ENCODE assay signal across 25 cellular contexts in genomic region chr11:106386519-106386918, GRCh38.
"Had no signal": no experiment of that assay in that cellular context is flagged by ENCODE, and none has a peak within 500 bp of the region (broad histone marks: within the 10 kb centered on the region; RNA-seq: fewer than 3 reads in every experiment).

No MANE protein-coding gene starts in this region.

- ATAC-seq: heart right ventricle; left colon; left lung; lower lobe of right lung; mucosa of descending colon; naive thymus-derived CD4-positive, alpha-beta T cell; natural killer cell treated with Interleukin-12 subunit alpha and Interleukin-12 subunit beta and Interleukin-15 and Interleukin-18, amount 100 ng/mL, for 72 hours; right lobe of liver; stimulated activated naive B cell treated with anti-CD40 and anti-IgM and Interleukin-4, amounts not matched to agents 10 μg/mL and 1 μg/mL and 100 μg/mL, for 72 hours; stimulated activated naive CD8-positive, alpha-beta T cell treated with anti-CD3 and anti-CD28 coated beads, Interleukin-15, Interleukin-2, amounts not matched to agents 100 U/mL and 50 U/mL, for 24 hours; upper lobe of right lung had no signal

- H3K27me3 ChIP-seq: heart right ventricle, left lung, ovary, right atrium auricular region, right lobe of liver, stomach, testis, thyroid gland, transverse colon, upper lobe of right lung had no signal

- H3K27me3 Mint-ChIP-seq: naive thymus-derived CD4-positive, alpha-beta T cell; natural killer cell treated with Interleukin-12 subunit alpha and Interleukin-12 subunit beta and Interleukin-15 and Interleukin-18, amount 100 ng/mL, for 72 hours; progenitor cell of endocrine pancreas; stimulated activated naive B cell treated with anti-CD40 and anti-IgM and Interleukin-4, amounts not matched to agents 10 μg/mL and 1 μg/mL and 100 μg/mL, for 72 hours had no signal

- H3K9me3 ChIP-seq: lower lobe of right lung, ovary, right atrium auricular region, right lobe of liver, stomach, testis, thyroid gland, transverse colon, upper lobe of right lung had no signal

- H3K27ac Mint-ChIP-seq: naive thymus-derived CD4-positive, alpha-beta T cell; natural killer cell treated with Interleukin-12 subunit alpha and Interleukin-12 subunit beta and Interleukin-15 and Interleukin-18, amount 100 ng/mL, for 72 hours; progenitor cell of endocrine pancreas; stimulated activated naive B cell treated with anti-CD40 and anti-IgM and Interleukin-4, amounts not matched to agents 10 μg/mL and 1 μg/mL and 100 μg/mL, for 72 hours had no signal

- H3K4me3 Mint-ChIP-seq: naive thymus-derived CD4-positive, alpha-beta T cell; natural killer cell treated with Interleukin-12 subunit alpha and Interleukin-12 subunit beta and Interleukin-15 and Interleukin-18, amount 100 ng/mL, for 72 hours; stimulated activated naive B cell treated with anti-CD40 and anti-IgM and Interleukin-4, amounts not matched to agents 10 μg/mL and 1 μg/mL and 100 μg/mL, for 72 hours had no signal

- H3K4me3 ChIP-seq: heart right ventricle, left lung, lower lobe of right lung, mucosa of descending colon, ovary, right atrium auricular region, right lobe of liver, stomach, testis, thyroid gland, transverse colon, upper lobe of right lung had no signal

- H3K4me1 ChIP-seq: heart right ventricle, lower lobe of right lung, right atrium auricular region, right lobe of liver, stomach, testis, thyroid gland, transverse colon, upper lobe of right lung had no signal

- H3K4me1 Mint-ChIP-seq: naive thymus-derived CD4-positive, alpha-beta T cell; stimulated activated naive B cell treated with anti-CD40 and anti-IgM and Interleukin-4, amounts not matched to agents 10 μg/mL and 1 μg/mL and 100 μg/mL, for 72 hours had no signal

- DNase-seq: heart right ventricle; hippocampal formation; kidney; left colon; left lung; lower lobe of right lung; midbrain; mucosa of descending colon; naive thymus-derived CD4-positive, alpha-beta T cell; ovary; right lobe of liver; stimulated activated CD4-positive, alpha-beta T cell treated with anti-CD3 and anti-CD28 coated beads, Interleukin-12 subunit alpha, Interleukin-12 subunit beta, amount 100 ng/mL, for 4 hours; stimulated activated CD4-positive, alpha-beta T cell treated with anti-CD3 and anti-CD28 coated beads, Interleukin-15, amount 100 ng/mL, for 24 hours; stimulated activated CD4-positive, alpha-beta T cell treated with anti-CD3 and anti-CD28 coated beads, Interleukin-2, amount 100 ng/mL, for 24 hours; stimulated activated CD4-positive, alpha-beta T cell treated with anti-CD3 and anti-CD28 coated beads, Interleukin-4, amount 100 ng/mL, for 1 hour; stimulated activated naive B cell treated with anti-CD40 and anti-IgM and Interleukin-4, amounts not matched to agents 10 μg/mL and 1 μg/mL and 100 μg/mL, for 72 hours; stimulated activated naive CD8-positive, alpha-beta T cell treated with anti-CD3 and anti-CD28 coated beads, Interleukin-15, Interleukin-2, amounts not matched to agents 100 U/mL and 50 U/mL, for 24 hours; stomach; testis; thyroid gland; transverse colon; upper lobe of right lung had no signal

- H3K36me3 ChIP-seq: heart right ventricle, left lung, lower lobe of right lung, ovary, right atrium auricular region, right lobe of liver, stomach, thyroid gland, transverse colon, upper lobe of right lung had no signal

- H3K36me3 Mint-ChIP-seq: naive thymus-derived CD4-positive, alpha-beta T cell; stimulated activated naive B cell treated with anti-CD40 and anti-IgM and Interleukin-4, amounts not matched to agents 10 μg/mL and 1 μg/mL and 100 μg/mL, for 72 hours had no signal

- H3K27ac ChIP-seq: heart right ventricle, left lung, lower lobe of right lung, ovary, right atrium auricular region, right lobe of liver, stomach, testis, thyroid gland, transverse colon, upper lobe of right lung had no signal
